In genomic region chr17:34672176-34672785, GRCh38 we compare ENCODE assay signal across 32 cellular contexts.
"Had no signal": no experiment of that assay in that cellular context is flagged by ENCODE, and none has a peak within 500 bp of the region (broad histone marks: within the 10 kb centered on the region; RNA-seq: fewer than 3 reads in every experiment).

No MANE protein-coding gene starts in this region.

- H3K36me3 ChIP-seq: SJCRH30 had no signal

- H3K4me1 Mint-ChIP-seq: activated B cell treated with CpG ODN at 0.5 μM for 24 hours; activated naive CD4-positive, alpha-beta T cell treated with anti-CD3 and anti-CD28 coated beads, Interleukin-2, amount 10 ng/mL, durations not matched to agents 7 days and 5 days; activated naive CD8-positive, alpha-beta T cell treated with anti-CD3 and anti-CD28 coated beads, Interleukin-2, amount 50 U/mL, for 24 hours had no signal

- H3K27ac Mint-ChIP-seq: activated B cell treated with CpG ODN at 0.5 μM for 24 hours; activated CD4-positive, alpha-beta memory T cell treated with anti-CD3 and anti-CD28 coated beads for 36 hours; activated naive CD4-positive, alpha-beta T cell treated with anti-CD3 and anti-CD28 coated beads, Interleukin-2, amount 10 ng/mL, durations not matched to agents 7 days and 5 days; activated naive CD8-positive, alpha-beta T cell; activated naive CD8-positive, alpha-beta T cell treated with anti-CD3 and anti-CD28 coated beads, Interleukin-2, amount 50 U/mL, for 24 hours; brain; T-helper 2 cell treated with Interferon-gamma antibody and Interleukin-4, amounts not matched to agents 5 μg/mL and 100 μg/mL, for 36 hours had no signal

- H3K9me3 ChIP-seq: SJCRH30 had no signal

- ATAC-seq: activated naive CD8-positive, alpha-beta T cell treated with anti-CD3 and anti-CD28 coated beads, Interleukin-2, amount 50 U/mL, for 24 hours; Panc1 had no signal

- H3K4me3 ChIP-seq: SJCRH30, SK-N-MC had no signal

- H3K27ac ChIP-seq: SJCRH30, SK-N-MC had no signal

- H3K9me3 Mint-ChIP-seq: activated B cell treated with CpG ODN at 0.5 μM for 24 hours; activated CD4-positive, alpha-beta memory T cell treated with anti-CD3 and anti-CD28 coated beads for 36 hours; activated naive CD4-positive, alpha-beta T cell treated with anti-CD3 and anti-CD28 coated beads, Interleukin-2, amount 10 ng/mL, durations not matched to agents 7 days and 5 days; activated naive CD8-positive, alpha-beta T cell treated with anti-CD3 and anti-CD28 coated beads, Interleukin-2, amount 50 U/mL, for 24 hours; brain; T-helper 2 cell treated with Interferon-gamma antibody and Interleukin-4, amounts not matched to agents 5 μg/mL and 100 μg/mL, for 36 hours had no signal

- H3K36me3 Mint-ChIP-seq: activated CD4-positive, alpha-beta memory T cell treated with anti-CD3 and anti-CD28 coated beads for 36 hours; activated naive CD4-positive, alpha-beta T cell treated with anti-CD3 and anti-CD28 coated beads, Interleukin-2, amount 10 ng/mL, durations not matched to agents 7 days and 5 days; activated naive CD8-positive, alpha-beta T cell; brain had no signal

- H3K4me3 Mint-ChIP-seq: activated B cell treated with CpG ODN at 0.5 μM for 24 hours; activated CD4-positive, alpha-beta memory T cell treated with anti-CD3 and anti-CD28 coated beads for 36 hours; activated naive CD4-positive, alpha-beta T cell treated with anti-CD3 and anti-CD28 coated beads, Interleukin-2, amount 10 ng/mL, durations not matched to agents 7 days and 5 days; activated naive CD8-positive, alpha-beta T cell; activated naive CD8-positive, alpha-beta T cell treated with anti-CD3 and anti-CD28 coated beads, Interleukin-2, amount 50 U/mL, for 24 hours; brain; T-helper 2 cell treated with Interferon-gamma antibody and Interleukin-4, amounts not matched to agents 5 μg/mL and 100 μg/mL, for 36 hours had no signal

- DNase-seq: activated B cell treated with CpG ODN at 0.5 μM for 24 hours; activated CD4-positive, alpha-beta memory T cell treated with anti-CD3 and anti-CD28 coated beads for 36 hours; activated CD4-positive, alpha-beta T cell treated with anti-CD3 and anti-CD28 coated beads for 4 hours; activated CD4-positive, alpha-beta T cell treated with anti-CD3 and anti-CD28 coated beads, Interleukin-2, amount 50 U/mL, for 1 hour; activated CD4-positive, CD25-positive, alpha-beta regulatory T cell treated with anti-CD3 and anti-CD28 coated beads, Interleukin-2, amount 50 U/mL, for 72 hours; activated effector memory CD4-positive, alpha-beta T cell treated with Interleukin-2 at 50 U/mL for 16 hours; activated naive CD4-positive, alpha-beta T cell treated with anti-CD3 and anti-CD28 coated beads, Interleukin-2, amount 10 ng/mL, durations not matched to agents 7 days and 5 days; activated naive CD8-positive, alpha-beta T cell treated with anti-CD3 and anti-CD28 coated beads, Interleukin-2, amount 50 U/mL, for 24 hours; activated T-cell treated with anti-CD3 and anti-CD28 coated beads for 4 hours; activated T-cell treated with anti-CD3 and anti-CD28 coated beads, Interleukin-2, amount 50 U/mL, for 48 hours; anterior cingulate cortex; caudate nucleus; Kasumi-1; KG1; MM.1S; MV-4-11; NCI-H1092 treated with DMSO at 0.1 percent for 48 hours; NCI-H1417; NCI-H146; NCI-H187; NCI-H2029 treated with DMSO at 0.1 percent for 48 hours; NCI-H2107; NCI-H2171; NCI-H446 treated with DMSO at 0.1 percent for 48 hours; NCI-H524; SHP77; SJCRH30 had no signal
